1 cellular context compared by ENCODE assay signal in the genomic region with DNA sequence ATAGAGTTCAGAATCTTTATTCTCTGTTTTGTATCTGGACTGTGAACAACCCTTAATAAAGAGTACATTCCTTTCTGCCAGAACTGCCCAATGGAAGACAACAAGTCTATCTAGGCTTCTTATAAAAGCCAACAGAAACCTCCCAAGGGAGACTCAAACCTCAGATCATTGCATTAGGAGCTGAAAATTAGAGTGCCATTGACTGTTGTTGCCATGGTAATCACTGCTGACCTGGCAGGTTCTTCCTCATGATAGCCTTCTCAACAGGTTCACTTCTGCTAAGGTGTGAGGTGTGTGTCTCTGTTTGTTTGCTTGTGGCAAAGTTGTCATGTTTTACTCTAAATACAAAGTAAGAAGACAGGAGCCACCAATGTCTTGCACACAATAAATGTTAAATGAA.
TF ChIP-seq lines count a peak whose summit lies in the region.

No MANE protein-coding gene starts in this region.

TF ChIP-seq in WTC11, 78 proteins besides CTCF, POLR2A, EP300 and RAD21 (continued from another document):
- TF ChIP-seq, protein P1, sequence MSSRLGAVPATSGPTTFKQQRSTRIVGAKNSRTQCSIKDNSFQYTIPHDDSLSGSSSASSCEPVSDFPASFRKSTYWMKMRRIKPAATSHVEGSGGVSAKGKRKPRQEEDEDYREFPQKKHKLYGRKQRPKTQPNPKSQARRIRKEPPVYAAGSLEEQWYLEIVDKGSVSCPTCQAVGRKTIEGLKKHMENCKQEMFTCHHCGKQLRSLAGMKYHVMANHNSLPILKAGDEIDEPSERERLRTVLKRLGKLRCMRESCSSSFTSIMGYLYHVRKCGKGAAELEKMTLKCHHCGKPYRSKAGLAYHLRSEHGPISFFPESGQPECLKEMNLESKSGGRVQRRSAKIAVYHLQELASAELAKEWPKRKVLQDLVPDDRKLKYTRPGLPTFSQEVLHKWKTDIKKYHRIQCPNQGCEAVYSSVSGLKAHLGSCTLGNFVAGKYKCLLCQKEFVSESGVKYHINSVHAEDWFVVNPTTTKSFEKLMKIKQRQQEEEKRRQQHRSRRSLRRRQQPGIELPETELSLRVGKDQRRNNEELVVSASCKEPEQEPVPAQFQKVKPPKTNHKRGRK (CRISPR knock-in tag; IDR thresholded peaks at IDR 0.05; ENCODE audit: borderline replicate concordance) = no peak
- TF ChIP-seq, protein P2, sequence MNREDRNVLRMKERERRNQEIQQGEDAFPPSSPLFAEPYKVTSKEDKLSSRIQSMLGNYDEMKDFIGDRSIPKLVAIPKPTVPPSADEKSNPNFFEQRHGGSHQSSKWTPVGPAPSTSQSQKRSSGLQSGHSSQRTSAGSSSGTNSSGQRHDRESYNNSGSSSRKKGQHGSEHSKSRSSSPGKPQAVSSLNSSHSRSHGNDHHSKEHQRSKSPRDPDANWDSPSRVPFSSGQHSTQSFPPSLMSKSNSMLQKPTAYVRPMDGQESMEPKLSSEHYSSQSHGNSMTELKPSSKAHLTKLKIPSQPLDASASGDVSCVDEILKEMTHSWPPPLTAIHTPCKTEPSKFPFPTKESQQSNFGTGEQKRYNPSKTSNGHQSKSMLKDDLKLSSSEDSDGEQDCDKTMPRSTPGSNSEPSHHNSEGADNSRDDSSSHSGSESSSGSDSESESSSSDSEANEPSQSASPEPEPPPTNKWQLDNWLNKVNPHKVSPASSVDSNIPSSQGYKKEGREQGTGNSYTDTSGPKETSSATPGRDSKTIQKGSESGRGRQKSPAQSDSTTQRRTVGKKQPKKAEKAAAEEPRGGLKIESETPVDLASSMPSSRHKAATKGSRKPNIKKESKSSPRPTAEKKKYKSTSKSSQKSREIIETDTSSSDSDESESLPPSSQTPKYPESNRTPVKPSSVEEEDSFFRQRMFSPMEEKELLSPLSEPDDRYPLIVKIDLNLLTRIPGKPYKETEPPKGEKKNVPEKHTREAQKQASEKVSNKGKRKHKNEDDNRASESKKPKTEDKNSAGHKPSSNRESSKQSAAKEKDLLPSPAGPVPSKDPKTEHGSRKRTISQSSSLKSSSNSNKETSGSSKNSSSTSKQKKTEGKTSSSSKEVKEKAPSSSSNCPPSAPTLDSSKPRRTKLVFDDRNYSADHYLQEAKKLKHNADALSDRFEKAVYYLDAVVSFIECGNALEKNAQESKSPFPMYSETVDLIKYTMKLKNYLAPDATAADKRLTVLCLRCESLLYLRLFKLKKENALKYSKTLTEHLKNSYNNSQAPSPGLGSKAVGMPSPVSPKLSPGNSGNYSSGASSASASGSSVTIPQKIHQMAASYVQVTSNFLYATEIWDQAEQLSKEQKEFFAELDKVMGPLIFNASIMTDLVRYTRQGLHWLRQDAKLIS (CRISPR knock-in tag; IDR thresholded peaks at IDR 0.05; ENCODE audit: borderline replicate concordance) = no peak
- no peak for TF ChIP-seq JUN (CRISPR knock-in tag; IDR thresholded peaks at IDR 0.05)
